3 cellular contexts compared by ENCODE assay signal in the genomic region with DNA sequence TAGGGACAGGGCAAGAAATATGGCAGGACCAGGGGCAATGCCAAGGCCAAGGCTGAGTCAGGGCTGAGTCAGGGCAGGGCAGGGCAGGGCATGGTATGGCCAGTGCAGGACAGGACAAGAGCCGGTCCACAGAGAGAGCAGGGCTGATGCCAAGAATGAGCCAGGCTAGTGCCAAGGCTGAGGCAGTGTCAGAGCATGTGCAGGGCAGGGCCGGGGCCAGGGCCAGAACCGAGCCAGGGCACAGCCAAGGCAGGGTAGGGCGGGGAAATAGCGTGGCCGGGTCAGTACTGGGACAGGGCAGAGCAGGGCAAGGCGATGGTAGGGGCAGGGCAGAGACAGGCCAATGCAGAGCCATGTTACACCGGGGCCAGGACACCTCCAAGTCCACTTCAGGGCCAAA.
DNase-seq lines count a peak whose midpoint lies in the region; ATAC-seq and TF ChIP-seq lines count a peak whose summit lies in the region.
"Not testable (repeated sequence)": the region's sequence is repeated elsewhere in the genome, so short reads cannot be mapped to it uniquely, and the experiment has no call there.

No MANE protein-coding gene starts in this region.

- H3K36me3 ChIP-seq in MG63, spleen: not testable (repeated sequence)

- not testable (repeated sequence) for H3K9me3 ChIP-seq in MG63, spleen

- H3K4me1 ChIP-seq in spleen: not testable (repeated sequence)

- intact Hi-C loops in spleen (cut with DNase I; ENCODE audit: low total_unique reads): not testable (repeated sequence)

- not testable (repeated sequence) for TF ChIP-seq POLR2A in spleen (IDR thresholded peaks at IDR 0.05)

- 90% methylated on average over 6 of the region's 8 CpGs; no CpG with 5 or more reads in 4 of the 5 donors for WGBS in spleen, 5 donors

- not testable (repeated sequence) for H3K27me3 ChIP-seq in MG63; spleen (replicated peaks in 1 of 7)

- not testable (repeated sequence) for H3K27ac ChIP-seq in spleen

- peak; percentile 85 for DNase-seq in MG63
- DNase-seq in left lobe of liver (ENCODE audit: low spot score): peak; percentile 46
- DNase-seq in spleen: peak; percentile 15

- not testable (repeated sequence) for ATAC-seq in left lobe of liver

- not testable (repeated sequence) for H3K4me3 ChIP-seq in MG63, spleen

- TF ChIP-seq CTCF in spleen (IDR thresholded peaks at IDR 0.05 in 8 of 11, conservative IDR thresholded peaks at IDR 0.05 in 3 of 11): not testable (repeated sequence)

Comparison
In these comparisons a context has a peak if more than half of its experiments do, and no peak if none do; other contexts are left out.
1. DNase-seq: peak in every context shown above with its lines; median percentile 85 in MG63; 46 in left lobe of liver; 15 in spleen.